ENCODE assay signal across 10 cellular contexts in the genomic region with DNA sequence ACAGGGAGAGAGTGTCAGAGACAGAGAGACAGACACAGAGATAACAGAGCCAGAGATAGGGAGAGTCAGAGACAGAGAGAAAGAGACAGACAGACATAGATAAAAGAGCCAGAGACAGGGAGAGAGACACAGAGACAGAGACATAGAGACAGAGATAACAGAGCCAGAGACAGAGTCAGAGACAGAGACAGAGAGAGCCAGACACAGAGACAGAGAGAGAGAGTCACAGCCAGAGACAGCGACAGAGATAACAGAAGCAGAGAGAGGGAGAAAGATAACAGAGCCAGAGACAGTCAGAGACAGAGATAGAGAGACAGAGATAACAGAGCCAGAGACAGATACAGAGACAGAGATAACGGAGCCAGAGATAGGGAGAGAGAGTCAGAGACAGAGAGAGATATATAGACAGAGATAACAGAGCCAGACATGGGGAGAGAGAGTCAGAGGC. TPM values are rescaled to one million over a fixed set of nuclear protein-coding genes. Genes with fewer than 3 reads are reported as not detected.
DNase-seq lines count a peak whose midpoint lies in the region; ATAC-seq, FAIRE-seq and TF ChIP-seq lines count a peak whose summit lies in the region.
"Had no signal": no experiment of that assay in that cellular context is flagged by ENCODE, and none has a peak within 500 bp of the region (broad histone marks: within the 10 kb centered on the region; RNA-seq: fewer than 3 reads in every experiment).

No MANE protein-coding gene starts in this region.

- TF ChIP-seq CTCF in DND-41 (IDR thresholded peaks at IDR 0.05; ENCODE audit: borderline replicate concordance, extremely low read depth, low read length, poor library complexity, severe bottlenecking) (no peak), H1 (IDR thresholded peaks at IDR 0.05; ENCODE audit: control extremely low read depth in 1 of 3, insufficient read depth in 1 of 3, low read depth in 1 of 3, low read length in 3 of 3) (no peak), parathyroid adenoma (IDR thresholded peaks at IDR 0.05) (no peak), gastroesophageal sphincter (IDR thresholded peaks at IDR 0.05) (no peak)

- POLR2A ChIA-PET in H1 (lab: Charles Lee; ENCODE audit: partially characterized antibody), result interaction anchor here (0.8 to 6.7 kb wide), 16 partner anchors 8 to 244 kb away, joined by 3 to 72 read pairs (median 3); a partner anchor contains a TSS

- no peak overlapping the region for H3K56ac ChIP-seq in H1 (replicated peaks; ENCODE audit: insufficient read length, low read depth, low read length)

- ATAC-seq in DND-41 (ENCODE audit: insufficient read depth, low read depth) (no peak), GM18498 (IDR thresholded peaks at IDR 0.05; ENCODE audit: unreplicated experiment) (no peak), GM18519 (IDR thresholded peaks at IDR 0.05; ENCODE audit: low FRiP score, unreplicated experiment) (no peak), GM18502 (IDR thresholded peaks at IDR 0.05; ENCODE audit: poor library complexity, unreplicated experiment) (no peak), gastroesophageal sphincter (no peak)

- CTCF ChIA-PET in H1 (lab: Charles Lee; ENCODE audit: partially characterized antibody), result no interaction called here

- peak overlapping the region; percentile 90; the same call in 1 of the 2 replicates for H2AK5ac ChIP-seq in H1 (ENCODE audit: low read depth, low read length)

- H3K23ac ChIP-seq in H1 (ENCODE audit: insufficient read length), result no peak overlapping the region

- H3K36me3 ChIP-seq in DND-41 (ENCODE audit: insufficient read depth, low read length) (peaks cover 6% of the 10 kb centered on the region), NT2/D1 (ENCODE audit: insufficient read depth, insufficient read length, low read length) (peaks cover 7% of the 10 kb centered on the region), H1 (ENCODE audit: control insufficient read depth in 2 of 4, insufficient read depth in 4 of 4, low read length in 3 of 4) (no peaks in the 10 kb centered on the region; a peak in 1 of 8 replicates), parathyroid adenoma (ENCODE audit: control insufficient read depth, insufficient read depth, low read length) (no peaks in the 10 kb centered on the region), gastroesophageal sphincter (no peaks in the 10 kb centered on the region)
- H3K36me3 ChIP-seq: neutrophil, Peyer's patch had no signal

- H4K8ac ChIP-seq in H1 (ENCODE audit: extremely low read depth, insufficient read depth, low read length), result no peak overlapping the region

- H3K4me3 ChIP-seq in DND-41 (ENCODE audit: low read depth in 1 of 2, low read length in 2 of 2), result peak overlapping the region in 1 of 2 experiments; percentile 66; a peak in 2 of 4 replicates
- peak overlapping the region; percentile 76 for H3K4me3 ChIP-seq in NT2/D1 (ENCODE audit: insufficient read length, low read depth)
- H3K4me3 ChIP-seq in H1 (ENCODE audit: extremely low read depth in 1 of 4, insufficient read depth in 2 of 4, low read depth in 3 of 4, low read length in 4 of 4), result peak overlapping the region in 2 of 4 experiments; percentile 68 to 70; a peak in 4 of 8 replicates
- H3K4me3 ChIP-seq in parathyroid adenoma (ENCODE audit: low read depth, low read length), result no peak overlapping the region
- H3K4me3 ChIP-seq in gastroesophageal sphincter, result peak overlapping the region in 1 of 2 donors; percentile 58

- H2BK5ac ChIP-seq in H1 (ENCODE audit: low read depth, low read length), result no peak overlapping the region; the same call in 1 of the 2 replicates

- H2BK120ac ChIP-seq in H1 (replicated peaks; ENCODE audit: low read depth, low read length), result no peak overlapping the region

- H3K79me2 ChIP-seq in DND-41 (ENCODE audit: insufficient read depth, low read length) (peaks cover 19% of the 10 kb centered on the region), H1 (ENCODE audit: control insufficient read depth in 1 of 2, insufficient read depth in 2 of 2, low read length in 2 of 2) (no peaks in the 10 kb centered on the region), parathyroid adenoma (no peaks in the 10 kb centered on the region)

- H3K27me3 ChIP-seq in DND-41 (ENCODE audit: insufficient read depth, low read length, poor library complexity) (no peaks in the 10 kb centered on the region), NT2/D1 (ENCODE audit: insufficient read depth, insufficient read length) (peaks cover 15% of the 10 kb centered on the region), H1 (replicated peaks in 1 of 4; ENCODE audit: control insufficient read depth in 3 of 4, extremely low read depth in 1 of 4, insufficient read depth in 3 of 4, low read length in 3 of 4) (peaks cover 17 to 39% (median 38%) of the 10 kb centered on the region in 4 experiments), parathyroid adenoma (ENCODE audit: control insufficient read depth, insufficient read depth, low read length) (no peaks in the 10 kb centered on the region), gastroesophageal sphincter (peaks cover 42% of the 10 kb centered on the region)

- 0 out of 2 replicates have a peak overlapping the region, but pooled peaks have one; percentile 8 for H2BK15ac ChIP-seq in H1 (ENCODE audit: low read length)

- peaks cover 4% of the 10 kb centered on the region for H3K79me1 ChIP-seq in H1 (ENCODE audit: low read depth, low read length)

- peaks cover 20% of the 10 kb centered on the region for H3K23me2 ChIP-seq in H1 (ENCODE audit: low read depth, low read length)

- H3K4me1 ChIP-seq in DND-41 (ENCODE audit: insufficient read depth, low read length), result peaks cover 32% of the 10 kb centered on the region
- peaks cover 10% of the 10 kb centered on the region for H3K4me1 ChIP-seq in NT2/D1 (ENCODE audit: insufficient read depth, insufficient read length)
- H3K4me1 ChIP-seq in H1 (replicated peaks in 1 of 4; ENCODE audit: control insufficient read depth in 3 of 4, insufficient read depth in 4 of 4, low read length in 3 of 4), result peaks cover 5 to 29% (median 19%) of the 10 kb centered on the region in 4 experiments
- H3K4me1 ChIP-seq in parathyroid adenoma, result peaks cover 2% of the 10 kb centered on the region
- peaks cover 0 to 39% (median 9%) of the 10 kb centered on the region in 3 donors for H3K4me1 ChIP-seq in gastroesophageal sphincter

- H4K91ac ChIP-seq in H1 (replicated peaks; ENCODE audit: insufficient read length, low read length), result no peak overlapping the region

- H3K27ac ChIP-seq in DND-41 (ENCODE audit: low read length), result peak overlapping the region; percentile 74; the same call in 1 of the 2 replicates
- no peak overlapping the region for H3K27ac ChIP-seq in H1 (ENCODE audit: low read depth, low read length)
- no peak overlapping the region for H3K27ac ChIP-seq in parathyroid adenoma
- H3K27ac ChIP-seq in gastroesophageal sphincter, result peak overlapping the region in 2 of 4 donors; percentile 21 to 80
- H3K27ac ChIP-seq: neutrophil had no signal

- 72% methylated on average over 2 of the region's 2 CpGs; no CpG with 5 or more reads in 1 of the 2 experiments for WGBS in H1 (ENCODE audit: extremely low coverage in 1 of 2, insufficient coverage in 1 of 2, insufficient read length in 1 of 2, insufficient replicate concordance in 2 of 2, low coverage in 1 of 2, low lambda C conversion rate in 2 of 2, missing lambda C conversion rate in 1 of 2), 2 experiments
- WGBS in gastroesophageal sphincter (ENCODE audit: low coverage in 1 of 2), 2 donors, result 61 to 70% methylated on average over 2 of the region's 2 CpGs

- peak overlapping the region; percentile 99 for H3K4me2 ChIP-seq in DND-41 (ENCODE audit: insufficient read depth, low read length)
- peak overlapping the region; percentile 98 to 100; a peak in 3 of 4 replicates for H3K4me2 ChIP-seq in H1 (ENCODE audit: insufficient read depth in 1 of 2, low read depth in 2 of 2, low read length in 2 of 2)
- H3K4me2 ChIP-seq in parathyroid adenoma (ENCODE audit: low read length), result peak overlapping the region; percentile 73

- no peak overlapping the region for H3K18ac ChIP-seq in H1 (ENCODE audit: extremely low read depth, low read length)

- TF ChIP-seq EP300 in H1 (IDR thresholded peaks at IDR 0.05; ENCODE audit: borderline replicate concordance in 1 of 2, low read depth in 2 of 2, low read length in 2 of 2) (no peak), gastroesophageal sphincter (IDR thresholded peaks at IDR 0.05) (no peak)

- H3K9ac ChIP-seq in DND-41 (ENCODE audit: low read depth, low read length), result peak overlapping the region; percentile 82; the same call in 1 of the 2 replicates
- peak overlapping the region; percentile 92 for H3K9ac ChIP-seq in NT2/D1 (ENCODE audit: insufficient read length, low read depth)
- no peak overlapping the region for H3K9ac ChIP-seq in H1 (replicated peaks in 1 of 4; ENCODE audit: extremely low read depth in 1 of 4, low read depth in 3 of 4, low read length in 3 of 4)
- no peak overlapping the region for H3K9ac ChIP-seq in parathyroid adenoma

- H2BK12ac ChIP-seq in H1 (ENCODE audit: low read depth, low read length), result peak overlapping the region; percentile 94; the same call in 1 of the 2 replicates

- FAIRE-seq in H1 (lab: Jason Lieb, UNC), result no peak

- H4K20me1 ChIP-seq in DND-41 (ENCODE audit: insufficient read depth, low read length) (no peaks in the 10 kb centered on the region), H1 (replicated peaks in 1 of 2; ENCODE audit: control insufficient read depth in 1 of 2, insufficient read depth in 2 of 2, low read length in 2 of 2) (peaks cover 0 to 4% of the 10 kb centered on the region in 2 experiments)

- H2AFZ ChIP-seq in DND-41 (ENCODE audit: low read depth, low read length) (peak overlapping the region; percentile 94), H1 (ENCODE audit: low read length) (no peak overlapping the region), parathyroid adenoma (peak overlapping the region; percentile 76)

- no peak overlapping the region for H4K5ac ChIP-seq in H1 (ENCODE audit: insufficient read length, low read depth, low read length)

- H2BK20ac ChIP-seq in H1 (ENCODE audit: low read length), result no peak overlapping the region

- no peak for TF ChIP-seq POLR2A in H1 (IDR thresholded peaks at IDR 0.05; ENCODE audit: control extremely low read depth in 1 of 2, low read depth in 2 of 2, low read length in 2 of 2)
- TF ChIP-seq POLR2A in gastroesophageal sphincter (IDR thresholded peaks at IDR 0.05), result no peak

- TF ChIP-seq RAD21 in H1 (IDR thresholded peaks at IDR 0.05 in 1 of 2, conservative IDR thresholded peaks at IDR 0.05 in 1 of 2; ENCODE audit: low read depth in 2 of 2, low read length in 2 of 2), result no peak

- H3K9me3 ChIP-seq in DND-41 (ENCODE audit: insufficient read depth, low read length, severe bottlenecking) (no peaks in the 10 kb centered on the region), NT2/D1 (ENCODE audit: insufficient read depth, low read length) (no peaks in the 10 kb centered on the region), H1 (ENCODE audit: insufficient read depth in 2 of 2, low read depth in 1 of 2, low read length in 1 of 2) (no peaks in the 10 kb centered on the region), parathyroid adenoma (ENCODE audit: control insufficient read depth, low read length) (no peaks in the 10 kb centered on the region), gastroesophageal sphincter (no peaks in the 10 kb centered on the region)
- H3K9me3 ChIP-seq: neutrophil, Peyer's patch had no signal

- no peak overlapping the region for H3K14ac ChIP-seq in H1 (ENCODE audit: insufficient read length)

- H3K4ac ChIP-seq in H1 (replicated peaks; ENCODE audit: insufficient read length, low read depth, low read length), result no peak overlapping the region

- DNase-seq in DND-41 (no peak), NT2/D1 (ENCODE audit: low read depth, low spot score) (no peak), H1 (ENCODE audit: low read depth in 1 of 2, low spot score in 2 of 2) (no peak)

RNA-seq across cellular contexts. Expression of a gene that starts 0.9 kb away (rescaled TPM):
- 1.7 and 1.8 TPM in 2 replicates for total RNA-seq in H1 (2021; fragmentation: NEBNext Ultra II Directional; extraction: Animal tissue kit (Norgen Biotek cat#: 25700))
- 4.4 TPM in 2 replicates for polyA plus RNA-seq in H1 (2011; rRNA removed)
- polyA plus RNA-seq in H1 (2011; cell fraction: cytosol; rRNA removed), result 2.9 TPM
- 2.6 TPM for polyA plus RNA-seq in H1 (2011; cell fraction: nucleus; rRNA removed)
- polyA plus RNA-seq in H1 (2012, experiment 1 of 2), result 2.6 to 3.2 TPM (median 3.1 TPM) in 4 replicates
- polyA plus RNA-seq in H1 (2012, experiment 2 of 2), result 3.1 TPM
- 8.5 TPM for polyA plus RNA-seq in H1 (2013, experiment 1 of 2)
- 10.1 TPM for polyA plus RNA-seq in H1 (2013, experiment 2 of 2)
- 1.1 and 1.3 TPM in 2 replicates for polyA minus RNA-seq in H1 (2011; rRNA and poly(A)+ RNA removed)
- polyA minus RNA-seq in H1 (2011; cell fraction: cytosol; rRNA and poly(A)+ RNA removed), result 3.4 TPM
- 5.8 TPM for polyA minus RNA-seq in H1 (2011; cell fraction: nucleus; rRNA and poly(A)+ RNA removed)
- total RNA-seq in gastroesophageal sphincter, result under 1 TPM in 2 of 4 donors, not detected in 2; 0.17 to 0.27 TPM

RNA-seq across cellular contexts. Expression of a gene that starts 27.9 kb away (rescaled TPM):
- total RNA-seq in H1 (2021; fragmentation: NEBNext Ultra II Directional; extraction: Animal tissue kit (Norgen Biotek cat#: 25700)), result 21.2 and 30.4 TPM in 2 replicates
- 16.8 and 29.9 TPM in 2 replicates for polyA plus RNA-seq in H1 (2011; rRNA removed)
- 10.4 TPM for polyA plus RNA-seq in H1 (2011; cell fraction: cytosol; rRNA removed)
- 13.4 TPM for polyA plus RNA-seq in H1 (2011; cell fraction: nucleus; rRNA removed)
- 29.0 to 42.9 TPM (median 38.1 TPM) in 4 replicates for polyA plus RNA-seq in H1 (2012, experiment 1 of 2)
- polyA plus RNA-seq in H1 (2012, experiment 2 of 2), result 36.9 TPM
- polyA plus RNA-seq in H1 (2013, experiment 1 of 2), result 33.7 TPM
- polyA plus RNA-seq in H1 (2013, experiment 2 of 2), result 32.7 TPM
- polyA minus RNA-seq in H1 (2011; rRNA and poly(A)+ RNA removed), result 8.9 and 21.0 TPM in 2 replicates
- polyA minus RNA-seq in H1 (2011; cell fraction: cytosol; rRNA and poly(A)+ RNA removed), result 63.5 TPM
- polyA minus RNA-seq in H1 (2011; cell fraction: nucleus; rRNA and poly(A)+ RNA removed), result 20.5 TPM
- total RNA-seq in gastroesophageal sphincter, result 1 to 10 TPM; 1.2 to 3.2 (median 2.2) TPM

RNA-seq across cellular contexts. Expression of a gene that starts 48.4 kb away (rescaled TPM):
- 3.7 and 4.0 TPM in 2 replicates for total RNA-seq in H1 (2021; fragmentation: NEBNext Ultra II Directional; extraction: Animal tissue kit (Norgen Biotek cat#: 25700))
- 3.6 and 3.9 TPM in 2 replicates for polyA plus RNA-seq in H1 (2011; rRNA removed)
- 2.6 TPM for polyA plus RNA-seq in H1 (2011; cell fraction: cytosol; rRNA removed)
- polyA plus RNA-seq in H1 (2011; cell fraction: nucleus; rRNA removed), result 3.6 TPM
- 19.7 to 29.2 TPM (median 22.4 TPM) in 4 replicates for polyA plus RNA-seq in H1 (2012, experiment 1 of 2)
- polyA plus RNA-seq in H1 (2012, experiment 2 of 2), result 15.8 TPM
- 5.4 TPM for polyA plus RNA-seq in H1 (2013, experiment 1 of 2)
- polyA plus RNA-seq in H1 (2013, experiment 2 of 2), result 5.5 TPM
- polyA minus RNA-seq in H1 (2011; rRNA and poly(A)+ RNA removed), result 0.91 and 1.1 TPM in 2 replicates
- 1.8 TPM for polyA minus RNA-seq in H1 (2011; cell fraction: cytosol; rRNA and poly(A)+ RNA removed)
- polyA minus RNA-seq in H1 (2011; cell fraction: nucleus; rRNA and poly(A)+ RNA removed), result 1.6 TPM
- total RNA-seq in gastroesophageal sphincter, result 1 to 10 TPM in 3 of 4 donors, under 1 TPM in 1; 0.57 to 6.1 (median 1.5) TPM

Comparison
In these comparisons a context has a peak if more than half of its experiments do, and no peak if none do; other contexts are left out.
1. H3K9ac ChIP-seq: peak in DND-41 (single experiment) and NT2/D1 (single experiment); none in H1 (0 of 4) and parathyroid adenoma (single experiment).
2. Peak in every context shown above with its lines, with median percentiles within 50 percentile points of each other: H3K4me2 ChIP-seq.